Comparison of ENCODE assay signal across 2 cellular contexts in genomic region chr4:100016191-100016590, GRCh38.
TF ChIP-seq lines count a peak whose summit lies in the region.

No MANE protein-coding gene starts in this region.

TF ChIP-seq in IMR-90, 13 proteins besides CTCF, POLR2A, EP300 and RAD21:
- TF ChIP-seq ELK1 (IDR thresholded peaks at IDR 0.05; ENCODE audit: borderline replicate concordance, low read depth, low read length) (no peak), CEBPB (IDR thresholded peaks at IDR 0.05; ENCODE audit: low read depth, low read length) (peak; percentile 24; the same call in 1 of the 2 replicates), MAFK (IDR thresholded peaks at IDR 0.05; ENCODE audit: low read depth, low read length) (peak; percentile 79)
TF ChIP-seq in IMR-90: peak in this region for 2.

TF ChIP-seq in K562, 482 proteins besides CTCF, POLR2A, EP300 and RAD21:
- TF ChIP-seq TAF1 (IDR thresholded peaks at IDR 0.05; ENCODE audit: control insufficient read depth, extremely low read depth, insufficient read depth, low read length, severe bottlenecking) (no peak), ZNF316 (IDR thresholded peaks at IDR 0.05) (peak; percentile 24; the same call in 1 of the 2 replicates)
TF ChIP-seq in K562: peak in this region for 1.
